1 cellular context compared by ENCODE assay signal in genomic region chr3:175426805-175427204, GRCh38.
TF ChIP-seq lines count a peak whose summit lies in the region.

No MANE protein-coding gene starts in this region.

TF ChIP-seq in K562, 482 proteins besides CTCF, POLR2A, EP300 and RAD21 (continued from another document):
- TF ChIP-seq HNRNPUL1 (IDR thresholded peaks at IDR 0.05; ENCODE audit: low read length) (no peak), MCM7 (IDR thresholded peaks at IDR 0.05) (no peak), MAFG (tag; conservative IDR thresholded peaks at IDR 0.05) (peak; percentile 79), CREM (IDR thresholded peaks at IDR 0.05; ENCODE audit: low read depth) (no peak), POLR2AphosphoS2 (IDR thresholded peaks at IDR 0.05; ENCODE audit: low read length) (no peak), XRCC4 (IDR thresholded peaks at IDR 0.05; ENCODE audit: extremely low read depth, insufficient read depth, insufficient read length) (no peak), STAG1 (CRISPR knock-in tag; IDR thresholded peaks at IDR 0.05; ENCODE audit: borderline replicate concordance) (no peak), ZNF23 (CRISPR knock-in tag; IDR thresholded peaks at IDR 0.05) (no peak), MAFK (IDR thresholded peaks at IDR 0.05; ENCODE audit: low read length) (peak; percentile 90), NFE2 (IDR thresholded peaks at IDR 0.05; ENCODE audit: low read depth) (no peak), ZNF212 (CRISPR knock-in tag; IDR thresholded peaks at IDR 0.05) (no peak), RNF2 (IDR thresholded peaks at IDR 0.05) (no peak), C11orf30 (IDR thresholded peaks at IDR 0.05; ENCODE audit: low read depth) (peak; percentile 63)
- TF ChIP-seq, protein P1, sequence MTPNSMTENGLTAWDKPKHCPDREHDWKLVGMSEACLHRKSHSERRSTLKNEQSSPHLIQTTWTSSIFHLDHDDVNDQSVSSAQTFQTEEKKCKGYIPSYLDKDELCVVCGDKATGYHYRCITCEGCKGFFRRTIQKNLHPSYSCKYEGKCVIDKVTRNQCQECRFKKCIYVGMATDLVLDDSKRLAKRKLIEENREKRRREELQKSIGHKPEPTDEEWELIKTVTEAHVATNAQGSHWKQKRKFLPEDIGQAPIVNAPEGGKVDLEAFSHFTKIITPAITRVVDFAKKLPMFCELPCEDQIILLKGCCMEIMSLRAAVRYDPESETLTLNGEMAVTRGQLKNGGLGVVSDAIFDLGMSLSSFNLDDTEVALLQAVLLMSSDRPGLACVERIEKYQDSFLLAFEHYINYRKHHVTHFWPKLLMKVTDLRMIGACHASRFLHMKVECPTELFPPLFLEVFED (CRISPR knock-in tag; conservative IDR thresholded peaks at IDR 0.05) = no peak
TF ChIP-seq in K562: peak in this region for 5.
